Comparison of ENCODE assay signal across 8 cellular contexts in genomic region chr11:40293655-40294342, GRCh38.
DNase-seq lines count a peak whose midpoint lies in the region; ATAC-seq lines count a peak whose summit lies in the region.

No MANE protein-coding gene starts in this region.

- H3K4me1 Mint-ChIP-seq in activated naive CD4-positive, alpha-beta T cell treated with anti-CD3 and anti-CD28 coated beads, Interleukin-2, amount 50 U/mL, for 24 hours = peaks cover 11% of the 10 kb centered on the region

- peak; percentile 91 for ATAC-seq in GM19372 (IDR thresholded peaks at IDR 0.05; ENCODE audit: low read depth, unreplicated experiment)
- peak; percentile 70 for ATAC-seq in HG03439 (IDR thresholded peaks at IDR 0.05; ENCODE audit: unreplicated experiment)

- no peaks in the 10 kb centered on the region for H3K4me1 ChIP-seq in effector memory CD4-positive, alpha-beta T cell (ENCODE audit: control insufficient read depth, insufficient read depth, low read length, poor library complexity, severe bottlenecking)

- H3K27ac Mint-ChIP-seq in activated naive CD4-positive, alpha-beta T cell treated with anti-CD3 and anti-CD28 coated beads, Interleukin-2, amount 50 U/mL, for 24 hours = no peak overlapping the region

- peaks cover 18% of the 10 kb centered on the region for H3K27me3 Mint-ChIP-seq in activated naive CD4-positive, alpha-beta T cell treated with anti-CD3 and anti-CD28 coated beads, Interleukin-2, amount 50 U/mL, for 24 hours

- no peak overlapping the region for H3K27ac ChIP-seq in effector memory CD4-positive, alpha-beta T cell (ENCODE audit: insufficient read depth, low read length, poor library complexity, severe bottlenecking)

- H3K36me3 Mint-ChIP-seq in activated naive CD4-positive, alpha-beta T cell treated with anti-CD3 and anti-CD28 coated beads, Interleukin-2, amount 50 U/mL, for 24 hours = peaks cover 3% of the 10 kb centered on the region

- no peaks in the 10 kb centered on the region for H3K9me3 ChIP-seq in effector memory CD4-positive, alpha-beta T cell (ENCODE audit: control insufficient read depth, low read length)

- DNase-seq in DMS53 (lab: John Stamatoyannopoulos, UW) (peak; percentile 85), NCI-H748 treated with DMSO at 0.1 percent for 48 hours (lab: John Stamatoyannopoulos, UW) (peak; percentile 74), glomerular visceral epithelial cell (ENCODE audit: extremely low spot score) (peak; percentile 86), non-pigmented ciliary epithelial cell (ENCODE audit: low read depth) (peak; percentile 68)
- DNase-seq in effector memory CD4-positive, alpha-beta T cell = no peak

- H3K27me3 ChIP-seq in effector memory CD4-positive, alpha-beta T cell (replicated peaks; ENCODE audit: control insufficient read depth, insufficient read depth, low read length, poor library complexity, severe bottlenecking) = no peaks in the 10 kb centered on the region

- no peak overlapping the region for H3K4me3 ChIP-seq in effector memory CD4-positive, alpha-beta T cell (ENCODE audit: insufficient read depth, low read depth, low read length, poor library complexity, severe bottlenecking)

- H3K9me3 Mint-ChIP-seq in activated naive CD4-positive, alpha-beta T cell treated with anti-CD3 and anti-CD28 coated beads, Interleukin-2, amount 50 U/mL, for 24 hours = peaks cover 5% of the 10 kb centered on the region

- no peaks in the 10 kb centered on the region for H3K36me3 ChIP-seq in effector memory CD4-positive, alpha-beta T cell (ENCODE audit: control insufficient read depth, insufficient read depth, low read length)

- H3K4me3 Mint-ChIP-seq in activated naive CD4-positive, alpha-beta T cell treated with anti-CD3 and anti-CD28 coated beads, Interleukin-2, amount 50 U/mL, for 24 hours = peak overlapping the region; percentile 70

Comparison
In these comparisons a context has a peak if more than half of its experiments do, and no peak if none do; other contexts are left out.
1. DNase-seq: peak in DMS53 (single experiment), NCI-H748 treated with DMSO at 0.1 percent for 48 hours (single experiment), glomerular visceral epithelial cell (single experiment) and non-pigmented ciliary epithelial cell (single experiment); none in effector memory CD4-positive, alpha-beta T cell (0 of 3).